8 cellular contexts compared by ENCODE assay signal in the genomic region with DNA sequence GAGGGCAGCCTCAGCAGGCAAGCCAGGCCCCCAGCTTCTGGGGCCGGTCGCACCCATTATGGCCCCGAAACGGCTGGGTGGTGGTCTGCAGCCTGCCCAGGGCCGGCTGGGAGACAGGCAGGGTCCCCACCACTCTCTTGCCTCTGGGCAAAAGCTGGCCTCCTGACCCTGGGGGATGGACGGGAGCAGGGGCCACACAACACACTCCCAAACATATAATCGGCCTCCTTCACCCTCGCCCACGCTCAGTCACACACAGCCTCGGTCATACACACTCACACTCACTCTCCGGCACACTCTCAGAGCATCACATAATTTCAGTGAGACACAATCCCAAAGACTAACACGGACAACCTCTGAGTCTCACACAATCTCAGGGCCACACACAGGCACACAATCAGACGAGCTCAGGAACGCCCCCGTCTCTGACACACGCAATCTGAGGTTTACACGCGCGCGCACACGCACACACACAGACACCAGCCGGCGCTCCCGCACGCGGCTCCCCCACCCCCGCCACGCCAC. TPM values are rescaled to one million over a fixed set of nuclear protein-coding genes. Genes with fewer than 3 reads are reported as not detected.
A peak's percentile ranks its signal among the peaks of the same experiment; 100 is the strongest.
DNase-seq lines count a peak whose midpoint lies in the region; ATAC-seq, FAIRE-seq and TF ChIP-seq lines count a peak whose summit lies in the region.

No MANE protein-coding gene starts in this region.

- H3K36me3 Mint-ChIP-seq in activated naive CD8-positive, alpha-beta T cell treated with anti-CD3 and anti-CD28 coated beads for 36 hours, result no peaks in the 10 kb centered on the region
- peaks cover 3% of the 10 kb centered on the region for H3K36me3 Mint-ChIP-seq in type B pancreatic cell

- peak; percentile 50; the same call in 1 of the 2 replicates for TF ChIP-seq POLR2A in A549 (IDR thresholded peaks at IDR 0.05; ENCODE audit: low read length)
- no peak for TF ChIP-seq POLR2A in right lobe of liver (IDR thresholded peaks at IDR 0.05)

- H3K27ac Mint-ChIP-seq in activated naive CD8-positive, alpha-beta T cell treated with anti-CD3 and anti-CD28 coated beads for 36 hours, result peak overlapping the region; percentile 91
- H3K27ac Mint-ChIP-seq in type B pancreatic cell, result peak overlapping the region; percentile 94

- no peak for TF ChIP-seq RAD21 in A549 (conservative IDR thresholded peaks at IDR 0.05 in 1 of 2, IDR thresholded peaks at IDR 0.05 in 1 of 2)

- no peak for FAIRE-seq in A549 (lab: Jason Lieb, UNC)

- H3K4me1 ChIP-seq in A549 (peaks cover 16% of the 10 kb centered on the region), right lobe of liver (peaks cover 0 to 18% (median 5%) of the 10 kb centered on the region in 4 donors)

- intact Hi-C loops in right lobe of liver (cut with DNase I), result no loop called here

- no peak for TF ChIP-seq EP300 in A549 (IDR thresholded peaks at IDR 0.05)

- peak overlapping the region; percentile 98 for H3K4me2 ChIP-seq in A549

- no peaks in the 10 kb centered on the region for H3K27me3 Mint-ChIP-seq in activated naive CD8-positive, alpha-beta T cell treated with anti-CD3 and anti-CD28 coated beads for 36 hours
- no peaks in the 10 kb centered on the region for H3K27me3 Mint-ChIP-seq in type B pancreatic cell

- no peak for TF ChIP-seq CTCF in A549 (IDR thresholded peaks at IDR 0.05)
- TF ChIP-seq CTCF in right lobe of liver (IDR thresholded peaks at IDR 0.05), result no peak
- no peak for TF ChIP-seq CTCF in type B pancreatic cell (conservative IDR thresholded peaks at IDR 0.05)

- H3K9me3 Mint-ChIP-seq in activated naive CD8-positive, alpha-beta T cell treated with anti-CD3 and anti-CD28 coated beads for 36 hours, result no peaks in the 10 kb centered on the region
- no peaks in the 10 kb centered on the region for H3K9me3 Mint-ChIP-seq in type B pancreatic cell

- 2% methylated on average over 17 of the region's 28 CpGs for WGBS in A549 (ENCODE audit: missing lambda C conversion rate)
- 0% methylated on average over 6 of the region's 28 CpGs for WGBS in right lobe of liver (ENCODE audit: insufficient coverage, low coverage, low lambda C conversion rate, missing lambda C conversion rate)

- H3K36me3 ChIP-seq in H7 (replicated peaks; ENCODE audit: control insufficient read depth, insufficient read depth, low read length) (no peaks in the 10 kb centered on the region), right lobe of liver (no peaks in the 10 kb centered on the region)

- peak overlapping the region; percentile 91 for H3K4me3 Mint-ChIP-seq in activated naive CD8-positive, alpha-beta T cell treated with anti-CD3 and anti-CD28 coated beads for 36 hours
- peak overlapping the region; percentile 97 for H3K4me3 Mint-ChIP-seq in type B pancreatic cell

- H3K27ac ChIP-seq in A549 (peak overlapping the region; percentile 89 to 94), right lobe of liver (peak overlapping the region in 2 of 3 donors; percentile 39 to 73)

- no peaks in the 10 kb centered on the region for H3K27me3 ChIP-seq in H7 (ENCODE audit: control insufficient read depth, insufficient read depth, low read length)
- no peaks in the 10 kb centered on the region for H3K27me3 ChIP-seq in right lobe of liver

- H3K9me3 ChIP-seq in A549 (no peaks in the 10 kb centered on the region), right lobe of liver (no peaks in the 10 kb centered on the region)

- H3K4me1 Mint-ChIP-seq in activated naive CD8-positive, alpha-beta T cell treated with anti-CD3 and anti-CD28 coated beads for 36 hours, result peaks cover 21% of the 10 kb centered on the region
- peaks cover 29% of the 10 kb centered on the region for H3K4me1 Mint-ChIP-seq in type B pancreatic cell (ENCODE audit: unreplicated experiment)

- peak overlapping the region; percentile 86 for H3K4me3 ChIP-seq in A549
- H3K4me3 ChIP-seq in H7 (ENCODE audit: insufficient read depth, low read depth, low read length), result peak overlapping the region; percentile 49
- peak overlapping the region; percentile 80 to 98 (median 96) for H3K4me3 ChIP-seq in right lobe of liver

- ATAC-seq in A549, result peak in 1 of 2 experiments; percentile 1; a peak in 3 of 6 replicates
- ATAC-seq in right lobe of liver, result no peak
- ATAC-seq in HG03108 (IDR thresholded peaks at IDR 0.05; ENCODE audit: unreplicated experiment), result no peak

- no peak for DNase-seq in A549 (ENCODE audit: low read depth in 1 of 2, low spot score in 1 of 2)
- DNase-seq in H7, result peak; percentile 73
- no peak for DNase-seq in activated naive CD8-positive, alpha-beta T cell treated with anti-CD3 and anti-CD28 coated beads for 36 hours
- DNase-seq in right lobe of liver, result no peak
- no peak for DNase-seq in type B pancreatic cell (ENCODE audit: extremely low spot score, unreplicated experiment)
- no peak for DNase-seq in HUDEP-2 (lab: John Stamatoyannopoulos, UW; ENCODE audit: unreplicated experiment in 76 of 76)
- DNase-seq in NCI-H146 (lab: John Stamatoyannopoulos, UW), result no peak

- CTCF ChIA-PET in A549 (lab: Yijun Ruan, JAX), result interaction anchor here (0.6 to 8.6 kb wide), 13 partner anchors 10 to 339 kb away, joined by 3 to 57 read pairs (median 4); a partner anchor contains a TSS

- POLR2A ChIA-PET in A549 (lab: Yijun Ruan, JAX), result interaction anchor here (0.5 to 3.1 kb wide), 10 partner anchors 13 to 458 kb away, joined by 3 to 22 read pairs (median 4); a partner anchor contains a TSS

TF ChIP-seq in A549, 52 proteins besides CTCF, POLR2A, EP300 and RAD21:
- TF ChIP-seq CEBPB (IDR thresholded peaks at IDR 0.05), result no peak
- TF ChIP-seq HOXB5 (CRISPR knock-in tag; IDR thresholded peaks at IDR 0.05), result no peak
- no peak for TF ChIP-seq NFE2L2 (conservative IDR thresholded peaks at IDR 0.05; ENCODE audit: low read length)
- no peak for TF ChIP-seq FOXS1 (CRISPR knock-in tag; IDR thresholded peaks at IDR 0.05)
- no peak for TF ChIP-seq JUN (IDR thresholded peaks at IDR 0.05)
- TF ChIP-seq, protein P1, sequence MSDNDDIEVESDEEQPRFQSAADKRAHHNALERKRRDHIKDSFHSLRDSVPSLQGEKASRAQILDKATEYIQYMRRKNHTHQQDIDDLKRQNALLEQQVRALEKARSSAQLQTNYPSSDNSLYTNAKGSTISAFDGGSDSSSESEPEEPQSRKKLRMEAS (IDR thresholded peaks at IDR 0.05), result no peak
- no peak for TF ChIP-seq HOXA7 (CRISPR knock-in tag; IDR thresholded peaks at IDR 0.05)
- TF ChIP-seq ZFP36 (IDR thresholded peaks at IDR 0.05; ENCODE audit: borderline replicate concordance, partially characterized antibody), result no peak
- no peak for TF ChIP-seq SMC3 (IDR thresholded peaks at IDR 0.05)
- TF ChIP-seq NPAS2 (CRISPR knock-in tag; IDR thresholded peaks at IDR 0.05; ENCODE audit: borderline replicate concordance), result no peak
- no peak for TF ChIP-seq BHLHE40 (IDR thresholded peaks at IDR 0.05; ENCODE audit: low read depth, low read length)
TF ChIP-seq in A549: peak in this region for 0.

RNA-seq across cellular contexts. Expression of a gene that starts 0.6 kb away (rescaled TPM):
- polyA plus RNA-seq in A549 (2011; rRNA removed), result 47.8 and 62.4 TPM in 2 replicates
- polyA plus RNA-seq in A549 (2012; cell fraction: cytosol; rRNA removed), result 88.6 and 124 TPM in 2 replicates
- 78.3 and 88.5 TPM in 2 replicates for polyA plus RNA-seq in A549 (2012; cell fraction: nucleus; rRNA removed)
- polyA plus RNA-seq in A549 (2017; fragmentation: RNase III; extraction: RNeasy Plus Mini Kit Qiagen cat#74134 plus additional on column Dnase treatment), result 40.1 to 47.5 TPM (median 43.0 TPM) in 3 replicates
- polyA minus RNA-seq in A549 (2011; rRNA and poly(A)+ RNA removed), result 34.0 and 49.1 TPM in 2 replicates
- 99.1 and 126 TPM in 2 replicates for total RNA-seq in H7 (2014; rRNA removed; shearing (Covaris generic))
- total RNA-seq in activated naive CD8-positive, alpha-beta T cell treated with anti-CD3 and anti-CD28 coated beads for 36 hours, result 10 to 100 TPM; 34.0 to 40.0 TPM
- 100 to 1,000 TPM in 5 of 6 experiments, 10 to 100 TPM in 1; 92.4 to 184 (median 170) TPM for total RNA-seq in right lobe of liver
- 32.1 and 34.9 TPM in 2 replicates for total RNA-seq in type B pancreatic cell (ENCODE audit: low replicate concordance)
